Comparison of ENCODE assay signal across 15 cellular contexts in the genomic region with DNA sequence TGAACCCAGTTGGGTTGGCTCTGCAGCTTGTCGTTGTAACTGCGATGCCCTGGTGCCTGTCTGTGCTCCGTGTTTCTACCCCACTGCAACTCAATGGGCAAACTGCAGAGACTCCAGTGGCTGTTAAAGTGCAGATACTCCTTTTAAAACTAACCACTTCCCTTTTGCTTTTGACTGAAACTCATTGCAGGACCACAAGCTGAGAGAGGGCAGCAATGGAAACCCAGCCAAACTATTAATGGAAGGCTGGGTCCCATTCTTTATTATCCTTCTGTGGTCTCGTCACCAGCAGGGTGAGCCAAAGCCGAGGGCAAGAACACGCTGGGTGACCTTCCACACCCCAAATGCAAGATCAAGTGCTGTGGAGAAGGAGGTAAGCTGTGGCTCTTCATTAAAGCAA.
DNase-seq lines count a peak whose midpoint lies in the region; ATAC-seq and TF ChIP-seq lines count a peak whose summit lies in the region.
"Had no signal": no experiment of that assay in that cellular context is flagged by ENCODE, and none has a peak within 500 bp of the region (broad histone marks: within the 10 kb centered on the region; RNA-seq: fewer than 3 reads in every experiment).

No MANE protein-coding gene starts in this region.

- no peak overlapping the region for H3K9ac ChIP-seq in KMS-11

- H3K27ac ChIP-seq in KMS-11 (no peak overlapping the region), neutrophil (peak overlapping the region; percentile 85)

- ATAC-seq in activated CD4-positive, alpha-beta T cell treated with anti-CD3 and anti-CD28 coated beads for 36 hours: peak; percentile 32
- ATAC-seq: esophagus mucosa had no signal

- POLR2A ChIA-PET in activated CD4-positive, alpha-beta T cell treated with anti-CD3 and anti-CD28 coated beads for 36 hours (lab: Charles Lee): no interaction called here

- H3K4me3 ChIP-seq in KMS-11 (IDR thresholded peaks at IDR 0.05; ENCODE audit: insufficient read depth, low read depth, low read length) (no peak overlapping the region), neutrophil (ENCODE audit: low read depth in 1 of 2, low read length in 1 of 2) (peak overlapping the region; percentile 8 to 40)
- H3K4me3 ChIP-seq: smooth muscle cell had no signal

- H3K4me3 Mint-ChIP-seq in activated CD4-positive, alpha-beta T cell treated with anti-CD3 and anti-CD28 coated beads for 36 hours: no peak overlapping the region
- H3K4me3 Mint-ChIP-seq in activated T-helper 1 cell treated with anti-CD3 and anti-CD28 coated beads, Interleukin-12 subunit alpha, Interleukin-12 subunit beta, Interleukin-2, Interleukin-4 antibody, amounts not matched to agents 30 ng/mL and 10 ng/mL and 1 ng/mL, durations not matched to agents 14 hours and 24 hours and 36 hours: peak overlapping the region; percentile 9

- H3K4me1 Mint-ChIP-seq in activated CD4-positive, alpha-beta T cell treated with anti-CD3 and anti-CD28 coated beads for 36 hours: peaks cover 96% of the 10 kb centered on the region
- peaks cover 79% of the 10 kb centered on the region for H3K4me1 Mint-ChIP-seq in activated T-helper 1 cell treated with anti-CD3 and anti-CD28 coated beads, Interleukin-12 subunit alpha, Interleukin-12 subunit beta, Interleukin-2, Interleukin-4 antibody, amounts not matched to agents 30 ng/mL and 10 ng/mL and 1 ng/mL, durations not matched to agents 14 hours and 24 hours and 36 hours (ENCODE audit: low read depth)

- intact Hi-C loops in activated CD4-positive, alpha-beta T cell treated with anti-CD3 and anti-CD28 coated beads for 36 hours (cut with DNase I, micrococcal nuclease): loop anchor here in 1 of 2 experiments (5.0 to 10.0 kb wide), 5 partner anchors 90 to 1565 kb away; a partner anchor contains a TSS
- intact Hi-C loops in activated T-helper 1 cell treated with anti-CD3 and anti-CD28 coated beads, Interleukin-12 subunit alpha, Interleukin-12 subunit beta, Interleukin-2, Interleukin-4 antibody, amounts not matched to agents 30 ng/mL and 10 ng/mL and 1 ng/mL, durations not matched to agents 14 hours and 24 hours and 36 hours (cut with micrococcal nuclease): loop anchor here (2.0 to 10.0 kb wide), 6 partner anchors 80 to 1565 kb away; a partner anchor contains a TSS

- no peak overlapping the region for H3K27ac Mint-ChIP-seq in activated CD4-positive, alpha-beta T cell treated with anti-CD3 and anti-CD28 coated beads for 36 hours
- no peak overlapping the region for H3K27ac Mint-ChIP-seq in activated T-helper 1 cell treated with anti-CD3 and anti-CD28 coated beads, Interleukin-12 subunit alpha, Interleukin-12 subunit beta, Interleukin-2, Interleukin-4 antibody, amounts not matched to agents 30 ng/mL and 10 ng/mL and 1 ng/mL, durations not matched to agents 14 hours and 24 hours and 36 hours

- H2AFZ ChIP-seq in KMS-11 (ENCODE audit: low read depth): no peak overlapping the region

- H3K79me2 ChIP-seq in KMS-11 (ENCODE audit: insufficient read depth, low read depth): no peaks in the 10 kb centered on the region

- H3K27me3 ChIP-seq in KMS-11 (ENCODE audit: insufficient read depth, low read depth) (no peaks in the 10 kb centered on the region), neutrophil (peaks cover 3% of the 10 kb centered on the region)

- peak overlapping the region; percentile 47 for H3K4me2 ChIP-seq in KMS-11
- H3K4me2 ChIP-seq: smooth muscle cell had no signal

- no peaks in the 10 kb centered on the region for H3K36me3 Mint-ChIP-seq in activated CD4-positive, alpha-beta T cell treated with anti-CD3 and anti-CD28 coated beads for 36 hours (ENCODE audit: low read depth)
- peaks cover 12% of the 10 kb centered on the region for H3K36me3 Mint-ChIP-seq in activated T-helper 1 cell treated with anti-CD3 and anti-CD28 coated beads, Interleukin-12 subunit alpha, Interleukin-12 subunit beta, Interleukin-2, Interleukin-4 antibody, amounts not matched to agents 30 ng/mL and 10 ng/mL and 1 ng/mL, durations not matched to agents 14 hours and 24 hours and 36 hours (ENCODE audit: low read depth)

- H3K9me3 Mint-ChIP-seq in activated CD4-positive, alpha-beta T cell treated with anti-CD3 and anti-CD28 coated beads for 36 hours (ENCODE audit: low read depth): peaks cover 5% of the 10 kb centered on the region
- H3K9me3 Mint-ChIP-seq in activated T-helper 1 cell treated with anti-CD3 and anti-CD28 coated beads, Interleukin-12 subunit alpha, Interleukin-12 subunit beta, Interleukin-2, Interleukin-4 antibody, amounts not matched to agents 30 ng/mL and 10 ng/mL and 1 ng/mL, durations not matched to agents 14 hours and 24 hours and 36 hours: peaks cover 5% of the 10 kb centered on the region

- H3K4me1 ChIP-seq in KMS-11 (ENCODE audit: low read depth, poor library complexity, severe bottlenecking): peaks cover 56% of the 10 kb centered on the region
- H3K4me1 ChIP-seq in neutrophil (ENCODE audit: control insufficient read depth in 1 of 2, insufficient read depth in 1 of 2, low read depth in 1 of 2, low read length in 1 of 2): peaks cover 40 to 46% of the 10 kb centered on the region in 2 experiments

- H3K27me3 Mint-ChIP-seq in activated CD4-positive, alpha-beta T cell treated with anti-CD3 and anti-CD28 coated beads for 36 hours: no peaks in the 10 kb centered on the region
- H3K27me3 Mint-ChIP-seq in activated T-helper 1 cell treated with anti-CD3 and anti-CD28 coated beads, Interleukin-12 subunit alpha, Interleukin-12 subunit beta, Interleukin-2, Interleukin-4 antibody, amounts not matched to agents 30 ng/mL and 10 ng/mL and 1 ng/mL, durations not matched to agents 14 hours and 24 hours and 36 hours (ENCODE audit: insufficient read depth): no peaks in the 10 kb centered on the region

- CTCF ChIA-PET in activated CD4-positive, alpha-beta T cell treated with anti-CD3 and anti-CD28 coated beads for 36 hours (lab: Charles Lee): interaction anchor here (1.0 kb wide), 1 partner anchor 8 kb away, joined by 3 read pairs; no protein-coding TSS in a partner anchor

- H3K36me3 ChIP-seq in KMS-11 (ENCODE audit: insufficient read depth) (no peaks in the 10 kb centered on the region), neutrophil (no peaks in the 10 kb centered on the region)

- DNase-seq in activated CD4-positive, alpha-beta T cell treated with anti-CD3 and anti-CD28 coated beads for 36 hours: peak; percentile 39
- no peak for DNase-seq in activated CD4-positive, alpha-beta T cell treated with anti-CD3 and anti-CD28 coated beads, Interleukin-2, amount 50 U/mL, for 1 hour
- DNase-seq in activated T-helper 1 cell treated with anti-CD3 and anti-CD28 coated beads, Interleukin-12 subunit alpha, Interleukin-12 subunit beta, Interleukin-2, Interleukin-4 antibody, amounts not matched to agents 30 ng/mL and 10 ng/mL and 1 ng/mL, durations not matched to agents 14 hours and 24 hours and 36 hours (ENCODE audit: low spot score): no peak
- DNase-seq in OCI-M2 (lab: John Stamatoyannopoulos, UW; ENCODE audit: unreplicated experiment) (no peak), UCSD-AML1 (lab: John Stamatoyannopoulos, UW; ENCODE audit: unreplicated experiment) (no peak), NCI-H526 (lab: John Stamatoyannopoulos, UW) (no peak)
- DNase-seq: cerebellar nuclear complex, HCEC 1CT, hypothalamus, NCI-H510A treated with DMSO at 0.1 percent for 48 hours, SHP77 had no signal

- no peaks in the 10 kb centered on the region for H3K9me3 ChIP-seq in neutrophil

- H4K20me1 ChIP-seq in KMS-11 (ENCODE audit: insufficient read depth): no peaks in the 10 kb centered on the region

- TF ChIP-seq CTCF in KMS-11 (conservative IDR thresholded peaks at IDR 0.05; ENCODE audit: low read depth, low read length): peak; percentile 57
- TF ChIP-seq CTCF in neutrophil (IDR thresholded peaks at IDR 0.05): no peak
